ENCODE assay signal across 21 cellular contexts in genomic region chr19:35009424-35010415, GRCh38. TPM values are rescaled to one million over a fixed set of nuclear protein-coding genes. Genes with fewer than 3 reads are reported as not detected.
DNase-seq lines count a peak whose midpoint lies in the region; ATAC-seq, FAIRE-seq and TF ChIP-seq lines count a peak whose summit lies in the region.
"Had no signal": no experiment of that assay in that cellular context is flagged by ENCODE, and none has a peak within 500 bp of the region (broad histone marks: within the 10 kb centered on the region; RNA-seq: fewer than 3 reads in every experiment).

No MANE protein-coding gene starts in this region.

- peaks cover 15% of the 10 kb centered on the region for H3K79me2 ChIP-seq in endothelial cell of umbilical vein (ENCODE audit: control insufficient read depth, insufficient read depth, low read length)

- H3K27ac Mint-ChIP-seq in activated naive CD4-positive, alpha-beta T cell treated with anti-CD3 and anti-CD28 coated beads, Interleukin-2, amount 50 U/mL, for 24 hours = peak overlapping the region; percentile 87
- H3K27ac Mint-ChIP-seq in stimulated activated naive CD8-positive, alpha-beta T cell treated with anti-CD3 and anti-CD28 coated beads, Interleukin-15, Interleukin-2, amounts not matched to agents 100 ng/mL and 50 ng/mL, for 24 hours = peak overlapping the region; percentile 40
- H3K27ac Mint-ChIP-seq: IgD-negative memory B cell, nephron had no signal

- CTCF ChIA-PET in HEK293 (lab: Yijun Ruan, JAX) (interaction anchor here (0.9 to 9.0 kb wide), 3 partner anchors 35 to 132 kb away, joined by 4 to 96 read pairs (median 5); no protein-coding TSS in a partner anchor), endothelial cell of umbilical vein (lab: Charles Lee) (interaction anchor here (9.9 kb wide), 1 partner anchor 36 kb away, joined by 129 read pairs; no protein-coding TSS in a partner anchor)

- no peaks in the 10 kb centered on the region for H3K9me1 ChIP-seq in endothelial cell of umbilical vein (replicated peaks; ENCODE audit: control insufficient read depth, extremely low read depth, insufficient read depth, low read length)

- intact Hi-C loops in endothelial cell of umbilical vein (cut with micrococcal nuclease) = loop anchor here (10.0 kb wide), 1 partner anchor 85 kb away; the partner anchor contains the start of gene ZNF30

- no peaks in the 10 kb centered on the region for H4K20me1 ChIP-seq in endothelial cell of umbilical vein (replicated peaks; ENCODE audit: control insufficient read depth, extremely low read depth, insufficient read depth, low read length)

- H3K27ac ChIP-seq in HEK293 (ENCODE audit: extremely low read depth, low read depth, low read length) (0 out of 2 replicates have a peak overlapping the region, but pooled peaks have one; percentile 24), endothelial cell of umbilical vein (ENCODE audit: insufficient read depth, low read depth, low read length) (no peak overlapping the region)

- no peaks in the 10 kb centered on the region for H3K9me3 ChIP-seq in HEK293 (ENCODE audit: control insufficient read depth, insufficient read depth, low read depth, low read length)
- no peaks in the 10 kb centered on the region for H3K9me3 ChIP-seq in endothelial cell of umbilical vein (replicated peaks; ENCODE audit: control insufficient read depth, insufficient read depth, low read length)

- H3K27me3 Mint-ChIP-seq in activated naive CD4-positive, alpha-beta T cell treated with anti-CD3 and anti-CD28 coated beads, Interleukin-2, amount 50 U/mL, for 24 hours = no peaks in the 10 kb centered on the region
- H3K27me3 Mint-ChIP-seq in stimulated activated naive CD8-positive, alpha-beta T cell treated with anti-CD3 and anti-CD28 coated beads, Interleukin-15, Interleukin-2, amounts not matched to agents 100 ng/mL and 50 ng/mL, for 24 hours = no peaks in the 10 kb centered on the region
- H3K27me3 Mint-ChIP-seq: IgD-negative memory B cell had no signal

- no peak overlapping the region for H3K4me2 ChIP-seq in endothelial cell of umbilical vein (ENCODE audit: insufficient read depth, low read length)

- H3K36me3 ChIP-seq in HEK293 (ENCODE audit: control insufficient read depth in 2 of 2, insufficient read depth in 1 of 2, low read length in 2 of 2) = peaks cover 80 to 99% of the 10 kb centered on the region in 2 experiments
- H3K36me3 ChIP-seq in endothelial cell of umbilical vein (ENCODE audit: control insufficient read depth in 2 of 2, extremely low read depth in 1 of 2, insufficient read depth in 2 of 2, low read length in 2 of 2) = peaks cover 9 to 43% of the 10 kb centered on the region in 2 experiments

- H2AFZ ChIP-seq in endothelial cell of umbilical vein (ENCODE audit: low read depth, low read length) = no peak overlapping the region

- H3K36me3 Mint-ChIP-seq in activated naive CD4-positive, alpha-beta T cell treated with anti-CD3 and anti-CD28 coated beads, Interleukin-2, amount 50 U/mL, for 24 hours = peaks cover 11% of the 10 kb centered on the region
- peaks cover 66% of the 10 kb centered on the region for H3K36me3 Mint-ChIP-seq in stimulated activated naive CD8-positive, alpha-beta T cell treated with anti-CD3 and anti-CD28 coated beads, Interleukin-15, Interleukin-2, amounts not matched to agents 100 ng/mL and 50 ng/mL, for 24 hours (ENCODE audit: low read depth)
- H3K36me3 Mint-ChIP-seq: IgD-negative memory B cell had no signal

- no peak overlapping the region for H3K4me3 Mint-ChIP-seq in activated naive CD4-positive, alpha-beta T cell treated with anti-CD3 and anti-CD28 coated beads, Interleukin-2, amount 50 U/mL, for 24 hours
- no peak overlapping the region for H3K4me3 Mint-ChIP-seq in stimulated activated naive CD8-positive, alpha-beta T cell treated with anti-CD3 and anti-CD28 coated beads, Interleukin-15, Interleukin-2, amounts not matched to agents 100 ng/mL and 50 ng/mL, for 24 hours
- H3K4me3 Mint-ChIP-seq: nephron had no signal

- BruUV-seq in endothelial cell of umbilical vein (replicated peaks; lab: Mats Ljungman, UMichigan) = TSS peak; percentile 16

- H3K4me3 ChIP-seq in HEK293 (ENCODE audit: low read depth, low read length) (no peak overlapping the region), endothelial cell of umbilical vein (replicated peaks in 1 of 3; ENCODE audit: insufficient read depth in 1 of 3, low read depth in 1 of 3, low read length in 3 of 3) (no peak overlapping the region)
- H3K4me3 ChIP-seq: dorsolateral prefrontal cortex, lung had no signal

- no peaks in the 10 kb centered on the region for H3K9me3 Mint-ChIP-seq in activated naive CD4-positive, alpha-beta T cell treated with anti-CD3 and anti-CD28 coated beads, Interleukin-2, amount 50 U/mL, for 24 hours
- no peaks in the 10 kb centered on the region for H3K9me3 Mint-ChIP-seq in stimulated activated naive CD8-positive, alpha-beta T cell treated with anti-CD3 and anti-CD28 coated beads, Interleukin-15, Interleukin-2, amounts not matched to agents 100 ng/mL and 50 ng/mL, for 24 hours
- H3K9me3 Mint-ChIP-seq: IgD-negative memory B cell, nephron had no signal

- FAIRE-seq in endothelial cell of umbilical vein (lab: Jason Lieb, UNC) = no peak
- FAIRE-seq: bronchial epithelial cell, GM12891 had no signal

- H3K4me1 ChIP-seq in HEK293 (ENCODE audit: control insufficient read depth, insufficient read depth, low read length) (peaks cover 3% of the 10 kb centered on the region; the same call in 1 of the 2 replicates), endothelial cell of umbilical vein (ENCODE audit: control insufficient read depth, extremely low read depth, insufficient read depth, low read length) (peaks cover 20% of the 10 kb centered on the region)

- POLR2A ChIA-PET in HEK293 (lab: Yijun Ruan, JAX) (interaction anchor here (2.2 to 4.2 kb wide), 2 partner anchors 9 to 17 kb away, joined by 9 to 20 read pairs; partner anchors contain the start of gene GRAMD1A), endothelial cell of umbilical vein (lab: Charles Lee) (no interaction called here)

- dilution Hi-C loops in endothelial cell of umbilical vein (cut with MboI; ENCODE audit: extremely low pct_ligation_motif_present, low sequenced_read_pairs) = no loop called here

- no peak for DNase-seq in activated naive CD4-positive, alpha-beta T cell treated with Interleukin-2 at 50 U/mL for 16 hours
- DNase-seq in endothelial cell of umbilical vein (ENCODE audit: low read depth, low spot score) = no peak
- no peak for DNase-seq in HT-29 (ENCODE audit: low spot score)
- DNase-seq: activated T-cell treated with anti-CD3 and anti-CD28 coated beads for 4 hours, dorsolateral prefrontal cortex, GDM1, glutamatergic neuron, NCI-H1930, NCI-H524, SHP77, T-helper 2 cell had no signal

- H3K27me3 ChIP-seq in endothelial cell of umbilical vein (ENCODE audit: control insufficient read depth in 2 of 2, insufficient read depth in 2 of 2, low read length in 2 of 2) = no peaks in the 10 kb centered on the region
- H3K27me3 ChIP-seq: dorsolateral prefrontal cortex had no signal

- ATAC-seq in GM21723 (IDR thresholded peaks at IDR 0.05; ENCODE audit: unreplicated experiment) = no peak
- ATAC-seq in HG03460 (IDR thresholded peaks at IDR 0.05; ENCODE audit: unreplicated experiment) = no peak

- TF ChIP-seq POLR2A in endothelial cell of umbilical vein (IDR thresholded peaks at IDR 0.05; ENCODE audit: low read depth, low read length) = no peak

- TF ChIP-seq CTCF in HEK293 (tag by site-specific recombination; IDR thresholded peaks at IDR 0.05) = no peak
- TF ChIP-seq CTCF in endothelial cell of umbilical vein (IDR thresholded peaks at IDR 0.05; ENCODE audit: extremely low read depth in 1 of 2, insufficient read depth in 1 of 2, low read depth in 1 of 2, low read length in 2 of 2) = no peak

- no peak overlapping the region for H3K9ac ChIP-seq in endothelial cell of umbilical vein (replicated peaks; ENCODE audit: extremely low read depth, insufficient read depth, low read length)

- peaks cover 67% of the 10 kb centered on the region for H3K4me1 Mint-ChIP-seq in activated naive CD4-positive, alpha-beta T cell treated with anti-CD3 and anti-CD28 coated beads, Interleukin-2, amount 50 U/mL, for 24 hours
- peaks cover 62% of the 10 kb centered on the region for H3K4me1 Mint-ChIP-seq in stimulated activated naive CD8-positive, alpha-beta T cell treated with anti-CD3 and anti-CD28 coated beads, Interleukin-15, Interleukin-2, amounts not matched to agents 100 ng/mL and 50 ng/mL, for 24 hours (ENCODE audit: low read depth)

RNA-seq across cellular contexts. Expression of gene GRAMD1A, which starts 9.6 kb away (rescaled TPM):
- 130 and 139 TPM in 2 replicates for total RNA-seq in endothelial cell of umbilical vein
- 127 and 162 TPM in 2 replicates for polyA plus RNA-seq in endothelial cell of umbilical vein
- 104 and 137 TPM in 2 replicates for polyA plus RNA-seq in endothelial cell of umbilical vein (2011; cell fraction: cytosol; rRNA removed)
- 196 and 258 TPM in 2 replicates for polyA plus RNA-seq in endothelial cell of umbilical vein (2011; cell fraction: nucleus; rRNA removed)
- polyA plus RNA-seq in endothelial cell of umbilical vein (2012) = 73.2 and 107 TPM in 2 replicates
- polyA minus RNA-seq in endothelial cell of umbilical vein = 102 and 108 TPM in 2 replicates
- polyA minus RNA-seq in endothelial cell of umbilical vein (2011; cell fraction: cytosol; rRNA and poly(A)+ RNA removed) = 30.2 TPM
- polyA minus RNA-seq in endothelial cell of umbilical vein (2011; cell fraction: nucleus; rRNA and poly(A)+ RNA removed) = 64.1 and 68.0 TPM in 2 replicates
- 13.2 and 24.8 TPM in 2 replicates for total RNA-seq in HT-29 (2014; rRNA removed; shearing (Covaris generic))

RNA-seq across cellular contexts. Expression of gene SCN1B, which starts 20.6 kb away (rescaled TPM):
- 14.2 and 15.8 TPM in 2 replicates for total RNA-seq in endothelial cell of umbilical vein
- polyA plus RNA-seq in endothelial cell of umbilical vein = 11.2 and 14.0 TPM in 2 replicates
- polyA plus RNA-seq in endothelial cell of umbilical vein (2011; cell fraction: cytosol; rRNA removed) = 9.9 and 12.4 TPM in 2 replicates
- 16.8 and 18.5 TPM in 2 replicates for polyA plus RNA-seq in endothelial cell of umbilical vein (2011; cell fraction: nucleus; rRNA removed)
- 11.0 and 13.7 TPM in 2 replicates for polyA plus RNA-seq in endothelial cell of umbilical vein (2012)
- polyA minus RNA-seq in endothelial cell of umbilical vein = 10.0 and 10.2 TPM in 2 replicates
- polyA minus RNA-seq in endothelial cell of umbilical vein (2011; cell fraction: cytosol; rRNA and poly(A)+ RNA removed) = 0.20 TPM
- 3.1 and 3.5 TPM in 2 replicates for polyA minus RNA-seq in endothelial cell of umbilical vein (2011; cell fraction: nucleus; rRNA and poly(A)+ RNA removed)
- total RNA-seq in HT-29 (2014; rRNA removed; shearing (Covaris generic)) = 0.25 and 0.73 TPM in 2 replicates
- polyA plus RNA-seq: IgD-negative memory B cell had no signal

RNA-seq across cellular contexts. Expression of gene HPN, which starts 31.8 kb away (rescaled TPM):
- 0.23 TPM in 1 of 2 replicates, not detected in the other for total RNA-seq in endothelial cell of umbilical vein
- 0.05 and 0.10 TPM in 2 replicates for polyA plus RNA-seq in endothelial cell of umbilical vein
- 0.04 TPM in 1 of 2 replicates, not detected in the other for polyA plus RNA-seq in endothelial cell of umbilical vein (2011; cell fraction: cytosol; rRNA removed)
- polyA plus RNA-seq in endothelial cell of umbilical vein (2011; cell fraction: nucleus; rRNA removed) = 0.21 and 0.31 TPM in 2 replicates
- not detected in 2 replicates for polyA plus RNA-seq in endothelial cell of umbilical vein (2012)
- polyA minus RNA-seq in endothelial cell of umbilical vein = 0.13 TPM in 1 of 2 replicates, not detected in the other
- polyA minus RNA-seq in endothelial cell of umbilical vein (2011; cell fraction: cytosol; rRNA and poly(A)+ RNA removed) = not detected
- 0.29 TPM in 1 of 2 replicates, not detected in the other for polyA minus RNA-seq in endothelial cell of umbilical vein (2011; cell fraction: nucleus; rRNA and poly(A)+ RNA removed)
- 0.42 and 3.0 TPM in 2 replicates for total RNA-seq in HT-29 (2014; rRNA removed; shearing (Covaris generic))
- total RNA-seq: bronchial epithelial cell had no signal
- polyA plus RNA-seq: IgD-negative memory B cell had no signal

RNA-seq across cellular contexts. Expression of gene ZNF792, which starts 45.7 kb away (rescaled TPM):
- 19.6 and 19.8 TPM in 2 replicates for total RNA-seq in endothelial cell of umbilical vein
- polyA plus RNA-seq in endothelial cell of umbilical vein = 10.9 and 11.3 TPM in 2 replicates
- 10.2 and 11.7 TPM in 2 replicates for polyA plus RNA-seq in endothelial cell of umbilical vein (2011; cell fraction: cytosol; rRNA removed)
- polyA plus RNA-seq in endothelial cell of umbilical vein (2011; cell fraction: nucleus; rRNA removed) = 21.0 and 25.4 TPM in 2 replicates
- polyA plus RNA-seq in endothelial cell of umbilical vein (2012) = 9.5 and 9.8 TPM in 2 replicates
- 60.2 and 63.6 TPM in 2 replicates for polyA minus RNA-seq in endothelial cell of umbilical vein
- 0.82 TPM for polyA minus RNA-seq in endothelial cell of umbilical vein (2011; cell fraction: cytosol; rRNA and poly(A)+ RNA removed)
- 53.5 and 64.3 TPM in 2 replicates for polyA minus RNA-seq in endothelial cell of umbilical vein (2011; cell fraction: nucleus; rRNA and poly(A)+ RNA removed)
- 11.8 and 12.7 TPM in 2 replicates for total RNA-seq in HT-29 (2014; rRNA removed; shearing (Covaris generic))
